In the genomic region with DNA sequence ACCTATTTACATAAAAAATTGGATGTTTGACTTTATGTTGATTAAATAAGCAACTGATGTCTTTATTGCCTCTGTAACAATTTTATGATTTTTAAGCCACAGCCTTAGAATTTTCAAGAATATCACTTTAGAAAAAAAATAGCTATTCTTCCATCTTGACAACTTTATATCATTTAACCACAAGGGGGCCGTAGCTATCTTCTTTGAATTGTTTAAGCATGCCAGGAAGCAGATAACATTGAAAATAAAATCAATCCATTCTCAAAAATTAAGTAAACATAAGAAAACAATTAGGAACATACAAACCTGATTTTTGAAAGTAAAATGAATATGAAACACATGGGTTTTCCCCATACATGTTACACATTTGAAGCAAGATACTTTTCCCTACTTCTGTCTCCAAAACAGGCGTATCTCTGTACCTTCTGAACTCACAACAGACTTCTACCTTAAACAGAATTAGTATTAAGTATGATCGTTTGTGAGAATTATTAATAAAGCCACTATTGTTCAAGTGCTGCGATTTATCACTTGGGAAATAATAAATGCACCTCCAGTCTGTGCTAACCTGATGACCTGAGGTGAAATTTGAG, we compare ENCODE assay signal across 9 cellular contexts.
DNase-seq lines count a peak whose midpoint lies in the region; ATAC-seq, FAIRE-seq and TF ChIP-seq lines count a peak whose summit lies in the region.
"Had no signal": no experiment of that assay in that cellular context is flagged by ENCODE, and none has a peak within 500 bp of the region (broad histone marks: within the 10 kb centered on the region; RNA-seq: fewer than 3 reads in every experiment).

No MANE protein-coding gene starts in this region.

- no peak overlapping the region for H2BK20ac ChIP-seq in IMR-90 (ENCODE audit: low read depth, low read length)

- H3K36me3 ChIP-seq in IMR-90 (ENCODE audit: control insufficient read depth, insufficient read depth, low read length): no peaks in the 10 kb centered on the region
- no peaks in the 10 kb centered on the region for H3K36me3 ChIP-seq in OCI-LY1 (ENCODE audit: insufficient read depth, low read length)
- H3K36me3 ChIP-seq in prostate gland: no peaks in the 10 kb centered on the region

- POLR2A ChIA-PET in IMR-90 (lab: Charles Lee; ENCODE audit: unreplicated experiment): no interaction called here

- TF ChIP-seq RAD21 in IMR-90 (IDR thresholded peaks at IDR 0.05; ENCODE audit: low read length): peak; percentile 75

- H4K20me1 ChIP-seq in IMR-90 (ENCODE audit: insufficient read depth, low read length) (no peaks in the 10 kb centered on the region), OCI-LY1 (ENCODE audit: insufficient read depth, low read length) (no peaks in the 10 kb centered on the region)

- H3K9me3 ChIP-seq in IMR-90 (ENCODE audit: control insufficient read depth, insufficient read depth, low read length) (no peaks in the 10 kb centered on the region), OCI-LY1 (ENCODE audit: low read length) (no peaks in the 10 kb centered on the region), prostate gland (no peaks in the 10 kb centered on the region)

- H3K9me1 ChIP-seq in IMR-90 (ENCODE audit: insufficient read depth, low read length): no peaks in the 10 kb centered on the region; the same call in 1 of the 2 replicates

- H3K23ac ChIP-seq in IMR-90 (ENCODE audit: low read depth, low read length): no peak overlapping the region

- H2BK15ac ChIP-seq in IMR-90 (ENCODE audit: low read depth, low read length): no peak overlapping the region

- H3K9ac ChIP-seq in IMR-90 (ENCODE audit: low read depth, low read length): no peak overlapping the region
- no peak overlapping the region for H3K9ac ChIP-seq in OCI-LY1 (ENCODE audit: low read length)

- no peak overlapping the region for H3K4ac ChIP-seq in IMR-90 (ENCODE audit: low read depth, low read length)

- H3K79me2 ChIP-seq in OCI-LY1 (ENCODE audit: insufficient read depth, low read length): no peaks in the 10 kb centered on the region

- no peaks in the 10 kb centered on the region for H3K27me3 Mint-ChIP-seq in activated T-cell treated with anti-CD3 and anti-CD28 coated beads, Interleukin-2, amount 50 U/mL, for 72 hours (ENCODE audit: low read depth)

- no peak overlapping the region for H2BK5ac ChIP-seq in IMR-90 (ENCODE audit: low read depth, low read length, poor library complexity, severe bottlenecking)

- DNase-seq in DMS114 treated with DMSO at 0.1 percent for 48 hours (lab: John Stamatoyannopoulos, UW; ENCODE audit: unreplicated experiment) (peak; percentile 37), IMR-90 (peak; percentile 59), prostate gland (ENCODE audit: low spot score) (peak; percentile 10), HTR-8/SVneo (ENCODE audit: insufficient read length, low spot score) (no peak), cortex of kidney (lab: John Stamatoyannopoulos, UW) (no peak)
- no peak for DNase-seq in activated T-cell treated with anti-CD3 and anti-CD28 coated beads, Interleukin-2, amount 50 U/mL, for 72 hours

- dilution Hi-C loops in IMR-90 (cut with HindIII; ENCODE audit: low sequenced_read_pairs, unreplicated experiment): no loop called here

- no peak overlapping the region for H2AK9ac ChIP-seq in IMR-90 (replicated peaks; ENCODE audit: low read depth, low read length, poor library complexity)

- H2BK120ac ChIP-seq in IMR-90 (ENCODE audit: low read depth, low read length): no peak overlapping the region

- H3K9me2 ChIP-seq in OCI-LY1 (ENCODE audit: low read depth, low read length): no peaks in the 10 kb centered on the region

- H4K8ac ChIP-seq in IMR-90 (ENCODE audit: low read depth in 2 of 2, low read length in 2 of 2): no peak overlapping the region

- H3K4me1 ChIP-seq in IMR-90 (ENCODE audit: control insufficient read depth, insufficient read depth, low read length) (0 out of 2 replicates have a peak, but pooled peaks cover 1% of the 10 kb centered on the region), OCI-LY1 (ENCODE audit: insufficient read depth, low read length, severe bottlenecking) (no peaks in the 10 kb centered on the region), prostate gland (replicated peaks) (no peaks in the 10 kb centered on the region)

- TF ChIP-seq CTCF in IMR-90 (conservative IDR thresholded peaks at IDR 0.05; ENCODE audit: low read depth, low read length) (peak; percentile 75), OCI-LY1 (IDR thresholded peaks at IDR 0.05; ENCODE audit: low read length) (peak; percentile 80), prostate gland (IDR thresholded peaks at IDR 0.05) (peak; percentile 39 to 70 (median 64))

- BruUV-seq in IMR-90 (replicated peaks; lab: Mats Ljungman, UMichigan): no TSS peak

- H3K4me3 Mint-ChIP-seq in activated T-cell treated with anti-CD3 and anti-CD28 coated beads, Interleukin-2, amount 50 U/mL, for 72 hours: no peak overlapping the region

- no peaks in the 10 kb centered on the region for H3K4me1 Mint-ChIP-seq in activated T-cell treated with anti-CD3 and anti-CD28 coated beads, Interleukin-2, amount 50 U/mL, for 72 hours (ENCODE audit: low read depth)

- in situ Hi-C loops in IMR-90 (cut with MboI; ENCODE audit: low sequenced_read_pairs): loop anchor here (10.0 to 25.0 kb wide), 3 partner anchors 250 to 747 kb away; no protein-coding TSS in a partner anchor

- WGBS in IMR-90 (ENCODE audit: extremely low coverage in 2 of 2, insufficient read length in 1 of 2), 2 experiments: no CpG with 5 or more reads among the region's 4 CpGs
- 40% methylated on average over 4 of the region's 4 CpGs for WGBS in prostate gland

- H3K9me3 Mint-ChIP-seq in activated T-cell treated with anti-CD3 and anti-CD28 coated beads, Interleukin-2, amount 50 U/mL, for 72 hours: no peaks in the 10 kb centered on the region

- H4K5ac ChIP-seq in IMR-90 (ENCODE audit: low read depth, low read length): no peak overlapping the region

- H3K27ac ChIP-seq in IMR-90 (ENCODE audit: insufficient read depth, low read length) (no peak overlapping the region), OCI-LY1 (ENCODE audit: low read depth, low read length, poor library complexity, severe bottlenecking) (no peak overlapping the region), prostate gland (no peak overlapping the region)

- H3K56ac ChIP-seq in IMR-90 (ENCODE audit: extremely low read depth, insufficient read depth, low read length): no peak overlapping the region

- no peak overlapping the region for H4K91ac ChIP-seq in IMR-90 (ENCODE audit: insufficient read depth, low read depth, low read length)

- H3K27me3 ChIP-seq in IMR-90 (ENCODE audit: control insufficient read depth, insufficient read depth, low read length): no peaks in the 10 kb centered on the region
- H3K27me3 ChIP-seq in OCI-LY1 (ENCODE audit: insufficient read depth, low read length): no peaks in the 10 kb centered on the region
- H3K27me3 ChIP-seq in prostate gland (replicated peaks; ENCODE audit: insufficient read depth): no peaks in the 10 kb centered on the region

- CTCF ChIA-PET in IMR-90 (lab: Yijun Ruan, JAX): interaction anchor here (0.5 to 1.0 kb wide), 3 partner anchors 184 to 492 kb away, joined by 3 to 4 read pairs (median 3); no protein-coding TSS in a partner anchor

- H3K14ac ChIP-seq in IMR-90 (replicated peaks; ENCODE audit: low read depth, low read length): no peak overlapping the region

- no peaks in the 10 kb centered on the region for H3K36me3 Mint-ChIP-seq in activated T-cell treated with anti-CD3 and anti-CD28 coated beads, Interleukin-2, amount 50 U/mL, for 72 hours (ENCODE audit: insufficient read depth in 2 of 2)

- no peak overlapping the region for H2AK5ac ChIP-seq in IMR-90 (ENCODE audit: low read depth, low read length)

- no peak overlapping the region for H3K18ac ChIP-seq in IMR-90 (ENCODE audit: low read depth, low read length)

- no peak overlapping the region for H3K27ac Mint-ChIP-seq in activated T-cell treated with anti-CD3 and anti-CD28 coated beads, Interleukin-2, amount 50 U/mL, for 72 hours

- no peak for TF ChIP-seq POLR2A in IMR-90 (IDR thresholded peaks at IDR 0.05; ENCODE audit: low read depth, low read length)
- TF ChIP-seq POLR2A in prostate gland (IDR thresholded peaks at IDR 0.05): no peak

- H2AFZ ChIP-seq in IMR-90 (replicated peaks; ENCODE audit: low read length, poor library complexity) (no peak overlapping the region), OCI-LY1 (ENCODE audit: low read length) (no peak overlapping the region)

- H3K4me2 ChIP-seq in IMR-90 (ENCODE audit: low read depth, low read length) (no peak overlapping the region), OCI-LY1 (ENCODE audit: low read length) (no peak overlapping the region)

- no peaks in the 10 kb centered on the region for H3F3A ChIP-seq in OCI-LY1 (ENCODE audit: insufficient read depth, low read length)

- H3K79me1 ChIP-seq in IMR-90 (ENCODE audit: low read depth in 1 of 2, low read length in 2 of 2): peaks cover 0 to 6% of the 10 kb centered on the region in 2 experiments; a peak in 1 of 4 replicates

- H3K4me3 ChIP-seq in IMR-90 (ENCODE audit: insufficient read depth, low read depth, low read length) (no peak overlapping the region), OCI-LY1 (ENCODE audit: low read depth, low read length, poor library complexity, severe bottlenecking) (no peak overlapping the region), prostate gland (no peak overlapping the region)
- H3K4me3 ChIP-seq: K562 had no signal

- no peak; the same call in 1 of the 2 replicates for ATAC-seq in IMR-90 (ENCODE audit: low read depth)
- ATAC-seq in activated T-cell treated with anti-CD3 and anti-CD28 coated beads, Interleukin-2, amount 50 U/mL, for 72 hours (replicated peaks in 1 of 2): no peak
- ATAC-seq: K562 had no signal

- intact Hi-C loops in IMR-90 (cut with micrococcal nuclease) (loop anchor here (1.0 to 10.0 kb wide), 7 partner anchors 192 to 740 kb away; a partner anchor contains a TSS), prostate gland (cut with DNase I) (loop anchor here (5.0 to 10.0 kb wide), 4 partner anchors 190 to 338 kb away; a partner anchor contains a TSS)

- FAIRE-seq in endometrium (lab: Jason Lieb, UNC) (peak; percentile 91), HTR-8/SVneo (lab: Jason Lieb, UNC) (no peak)
- FAIRE-seq: K562 had no signal

TF ChIP-seq in IMR-90, 13 proteins besides CTCF, POLR2A, EP300 and RAD21:
- no peak for TF ChIP-seq MXI1 (IDR thresholded peaks at IDR 0.05; ENCODE audit: borderline replicate concordance, low read depth, low read length)
- peak; percentile 82 for TF ChIP-seq SMC3 (IDR thresholded peaks at IDR 0.05; ENCODE audit: low read depth, low read length)
TF ChIP-seq in IMR-90: peak in this region for 1.

Comparison
In these comparisons a context has a peak if more than half of its experiments do, and no peak if none do; other contexts are left out.
1. DNase-seq: peak in DMS114 treated with DMSO at 0.1 percent for 48 hours (single experiment), IMR-90 (single experiment) and prostate gland (single experiment); none in activated T-cell treated with anti-CD3 and anti-CD28 coated beads, Interleukin-2, amount 50 U/mL, for 72 hours (0 of 2), HTR-8/SVneo (single experiment) and cortex of kidney (single experiment).
2. Peak in every context shown above with its lines, with median percentiles within 50 percentile points of each other: CTCF ChIP-seq.